ENCODE assay signal across 24 cellular contexts in the genomic region with DNA sequence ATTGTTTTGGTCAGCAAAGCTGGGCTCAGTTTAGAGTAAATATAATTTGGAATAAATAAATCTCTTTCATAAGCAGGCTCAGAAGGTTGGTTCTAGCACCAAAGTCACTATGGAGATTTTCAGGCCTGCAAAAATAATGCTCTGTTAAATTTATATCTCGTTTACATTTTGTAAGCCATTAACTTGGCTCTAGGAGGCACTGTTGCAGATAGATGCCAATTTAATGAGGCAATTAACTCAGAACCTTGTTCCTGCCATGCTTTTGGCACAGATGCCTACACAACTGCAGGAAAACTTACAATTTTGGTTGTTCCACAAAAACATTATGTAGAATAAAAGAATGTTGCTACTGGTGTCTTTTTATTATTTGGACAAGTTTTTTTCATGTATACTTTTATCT.
"Had no signal": no experiment of that assay in that cellular context is flagged by ENCODE, and none has a peak within 500 bp of the region (broad histone marks: within the 10 kb centered on the region; RNA-seq: fewer than 3 reads in every experiment).

No MANE protein-coding gene starts in this region.

- H3K4me2 ChIP-seq: smooth muscle cell had no signal

- H3K4me3 ChIP-seq: lower lobe of right lung, sigmoid colon, smooth muscle cell, testis, vagina had no signal

- H3K36me3 Mint-ChIP-seq: type B pancreatic cell had no signal

- DNase-seq: activated CD4-positive, alpha-beta T cell treated with anti-CD3 and anti-CD28 coated beads, Interleukin-2, amount 50 U/mL, for 48 hours; activated CD8-positive, alpha-beta memory T cell treated with anti-CD3 and anti-CD28 coated beads, Interleukin-2, amount 50 U/mL, for 48 hours; activated effector memory CD4-positive, alpha-beta T cell treated with Interleukin-2 at 50 U/mL for 16 hours; activated naive CD4-positive, alpha-beta T cell treated with anti-CD3 and anti-CD28 coated beads for 36 hours; activated T-cell treated with anti-CD3 and anti-CD28 coated beads, Interleukin-2, amount 50 U/mL, for 72 hours; amygdala; cerebellar nuclear complex; effector CD4-positive, alpha-beta T cell; erythroblast; foreskin keratinocyte; kidney; lower lobe of right lung; naive thymus-derived CD4-positive, alpha-beta T cell; sigmoid colon; stimulated activated CD4-positive, alpha-beta T cell treated with anti-CD3 and anti-CD28 coated beads, Interleukin-2, amount 100 ng/mL, for 48 hours; stimulated activated CD8-positive, alpha-beta memory T cell treated with anti-CD3 and anti-CD28 coated beads, Interleukin-4, amount 100 ng/mL, for 48 hours; stimulated activated naive B cell treated with anti-CD40 and anti-IgM and Interleukin-4, amounts not matched to agents 10 μg/mL and 1 μg/mL and 100 μg/mL, for 72 hours; T-helper 9 cell; testis had no signal

- H3K9me3 Mint-ChIP-seq: activated naive CD4-positive, alpha-beta T cell treated with anti-CD3 and anti-CD28 coated beads for 36 hours; dendritic cell treated with granulocyte-macrophage colony-stimulating factor and Interleukin-4, amounts not matched to agents 40 ng/mL and 50 ng/mL, for 4 days; neural crest cell; stimulated activated naive B cell treated with anti-CD40 and anti-IgM and Interleukin-4, amounts not matched to agents 10 μg/mL and 1 μg/mL and 100 μg/mL, for 72 hours; type B pancreatic cell had no signal

- H3K4me3 Mint-ChIP-seq: activated naive CD4-positive, alpha-beta T cell treated with anti-CD3 and anti-CD28 coated beads for 36 hours; activated T-cell treated with anti-CD3 and anti-CD28 coated beads, Interleukin-2, amount 50 U/mL, for 72 hours; dendritic cell treated with granulocyte-macrophage colony-stimulating factor and Interleukin-4, amounts not matched to agents 40 ng/mL and 50 ng/mL, for 4 days; naive thymus-derived CD4-positive, alpha-beta T cell; neural crest cell; stimulated activated naive B cell treated with anti-CD40 and anti-IgM and Interleukin-4, amounts not matched to agents 10 μg/mL and 1 μg/mL and 100 μg/mL, for 72 hours; type B pancreatic cell had no signal

- H3K36me3 ChIP-seq: lower lobe of right lung, sigmoid colon, vagina had no signal

- H3K27ac ChIP-seq: foreskin keratinocyte, lower lobe of right lung, sigmoid colon, testis, vagina had no signal

- H3K27ac Mint-ChIP-seq: activated naive CD4-positive, alpha-beta T cell treated with anti-CD3 and anti-CD28 coated beads for 36 hours; activated T-cell treated with anti-CD3 and anti-CD28 coated beads, Interleukin-2, amount 50 U/mL, for 72 hours; dendritic cell treated with granulocyte-macrophage colony-stimulating factor and Interleukin-4, amounts not matched to agents 40 ng/mL and 50 ng/mL, for 4 days; naive thymus-derived CD4-positive, alpha-beta T cell; stimulated activated naive B cell treated with anti-CD40 and anti-IgM and Interleukin-4, amounts not matched to agents 10 μg/mL and 1 μg/mL and 100 μg/mL, for 72 hours; type B pancreatic cell had no signal

- H3K27me3 ChIP-seq: foreskin keratinocyte, sigmoid colon, testis, vagina had no signal

- H3K4me1 ChIP-seq: foreskin keratinocyte, lower lobe of right lung, sigmoid colon, testis, vagina had no signal

- H3K4me1 Mint-ChIP-seq: neural crest cell had no signal

- ATAC-seq: activated T-cell treated with anti-CD3 and anti-CD28 coated beads, Interleukin-2, amount 50 U/mL, for 72 hours; foreskin keratinocyte; lower lobe of right lung; naive thymus-derived CD4-positive, alpha-beta T cell; stimulated activated naive B cell treated with anti-CD40 and anti-IgM and Interleukin-4, amounts not matched to agents 10 μg/mL and 1 μg/mL and 100 μg/mL, for 72 hours had no signal

- H3K9me3 ChIP-seq: lower lobe of right lung, sigmoid colon, testis, vagina had no signal

- H3K27me3 Mint-ChIP-seq: dendritic cell treated with granulocyte-macrophage colony-stimulating factor and Interleukin-4, amounts not matched to agents 40 ng/mL and 50 ng/mL, for 4 days; naive thymus-derived CD4-positive, alpha-beta T cell; stimulated activated naive B cell treated with anti-CD40 and anti-IgM and Interleukin-4, amounts not matched to agents 10 μg/mL and 1 μg/mL and 100 μg/mL, for 72 hours; type B pancreatic cell had no signal
